7 cellular contexts compared by ENCODE assay signal in the genomic region with DNA sequence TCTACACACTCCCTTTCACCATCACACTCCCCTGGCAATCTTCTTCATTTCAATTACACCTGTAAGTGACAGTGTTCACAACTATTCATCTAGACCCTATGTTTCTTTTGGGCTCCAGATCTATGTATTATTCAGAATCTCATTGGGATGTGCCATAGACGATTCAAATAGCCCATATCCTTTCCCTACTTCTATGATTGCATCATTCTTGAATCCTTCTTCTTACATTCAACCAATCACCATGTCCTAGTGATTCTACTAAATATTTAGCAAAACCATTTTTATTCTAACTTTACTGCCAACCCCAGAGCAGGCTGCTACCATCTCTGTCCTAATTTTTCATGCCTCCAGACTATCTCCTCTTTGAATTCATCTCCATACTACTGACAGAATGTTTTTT.
"Had no signal": no experiment of that assay in that cellular context is flagged by ENCODE, and none has a peak within 500 bp of the region (broad histone marks: within the 10 kb centered on the region; RNA-seq: fewer than 3 reads in every experiment).

No MANE protein-coding gene starts in this region.

- H3K9me3 Mint-ChIP-seq: IgD-negative memory B cell had no signal

- H3K27me3 Mint-ChIP-seq: IgD-negative memory B cell had no signal

- FAIRE-seq: HTR-8/SVneo had no signal

- DNase-seq: IMR-90, KBM-7, KG1 had no signal

- H3K27ac Mint-ChIP-seq: IgD-negative memory B cell had no signal

- H3K4me3 Mint-ChIP-seq: IgD-negative memory B cell had no signal

- H3K36me3 Mint-ChIP-seq: IgD-negative memory B cell had no signal

- H3K27ac ChIP-seq: HL-60, KMS-11 had no signal

- H3K9ac ChIP-seq: KMS-11 had no signal

- H3K4me2 ChIP-seq: KMS-11 had no signal
